Comparison of ENCODE assay signal across 19 cellular contexts in the genomic region with DNA sequence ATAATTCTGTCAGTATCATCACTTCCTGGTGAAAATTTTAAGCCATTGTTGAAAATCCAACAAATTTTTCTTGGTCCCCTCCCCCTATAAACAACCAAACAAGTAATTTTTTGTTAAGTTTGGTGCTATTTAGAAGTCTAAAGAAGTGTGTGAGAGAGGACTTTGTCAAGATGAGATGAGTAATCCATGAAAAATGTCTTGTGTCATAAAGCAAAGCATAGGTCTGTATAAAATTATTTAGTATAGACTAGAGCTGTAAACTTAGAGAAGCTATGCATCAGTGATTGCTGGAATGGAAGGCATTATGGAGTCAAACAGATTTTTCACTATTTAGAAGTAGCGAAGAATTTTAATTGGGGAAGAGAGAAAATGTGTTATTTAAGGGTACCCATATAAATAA. TPM values are rescaled to one million over a fixed set of nuclear protein-coding genes. Genes with fewer than 3 reads are reported as not detected.
DNase-seq lines count a peak whose midpoint lies in the region; ATAC-seq and TF ChIP-seq lines count a peak whose summit lies in the region.
"Had no signal": no experiment of that assay in that cellular context is flagged by ENCODE, and none has a peak within 500 bp of the region (broad histone marks: within the 10 kb centered on the region; RNA-seq: fewer than 3 reads in every experiment).

No MANE protein-coding gene starts in this region.

- no peak overlapping the region for H3K4me3 ChIP-seq in PC-3 (ENCODE audit: low read length)
- H3K4me3 ChIP-seq: body of pancreas, lower lobe of right lung, Peyer's patch, vagina had no signal

- H3K4me1 ChIP-seq in PC-3 (ENCODE audit: insufficient read depth, low read length): peaks cover 41% of the 10 kb centered on the region
- H3K4me1 ChIP-seq: body of pancreas, Peyer's patch had no signal

- no peak overlapping the region for H3K4me3 Mint-ChIP-seq in chondrocyte (ENCODE audit: unreplicated experiment)
- no peak overlapping the region for H3K4me3 Mint-ChIP-seq in activated CD4-positive, alpha-beta memory T cell treated with anti-CD3 and anti-CD28 coated beads, Interleukin-2, amount 10 ng/mL, durations not matched to agents 7 days and 5 days
- H3K4me3 Mint-ChIP-seq: CD4-positive, alpha-beta T cell; H9; nephron progenitor cell had no signal

- no TSS peak for BruUV-seq in PC-3 (replicated peaks; lab: Mats Ljungman, UMichigan)

- no peak overlapping the region; the same call in 1 of the 2 replicates for H3K27ac ChIP-seq in PC-3 (ENCODE audit: low read length)
- H3K27ac ChIP-seq: body of pancreas, lower lobe of right lung, Peyer's patch, vagina had no signal

- peaks cover 39% of the 10 kb centered on the region for H3K79me2 ChIP-seq in PC-3 (ENCODE audit: low read length)

- H4K20me1 ChIP-seq in PC-3 (ENCODE audit: low read length): no peaks in the 10 kb centered on the region

- TF ChIP-seq CTCF in PC-3 (conservative IDR thresholded peaks at IDR 0.05; ENCODE audit: low read depth, low read length) (no peak), chondrocyte (IDR thresholded peaks at IDR 0.05) (no peak)

- intact Hi-C loops in PC-3 (cut with micrococcal nuclease): loop anchor here (5.0 kb wide), 1 partner anchor 68 kb away; no protein-coding TSS in a partner anchor

- H3K9me3 ChIP-seq in PC-3 (ENCODE audit: low read length): no peaks in the 10 kb centered on the region
- H3K9me3 ChIP-seq: body of pancreas, lower lobe of right lung, Peyer's patch, vagina had no signal

- H3K27me3 ChIP-seq in PC-3 (ENCODE audit: low read length): no peaks in the 10 kb centered on the region
- H3K27me3 ChIP-seq: body of pancreas, Peyer's patch, vagina had no signal

- no peaks in the 10 kb centered on the region for H3K27me3 Mint-ChIP-seq in chondrocyte (ENCODE audit: low read depth)
- H3K27me3 Mint-ChIP-seq in activated CD4-positive, alpha-beta memory T cell treated with anti-CD3 and anti-CD28 coated beads, Interleukin-2, amount 10 ng/mL, durations not matched to agents 7 days and 5 days: no peaks in the 10 kb centered on the region
- H3K27me3 Mint-ChIP-seq: CD4-positive, alpha-beta T cell had no signal

- H3K9ac ChIP-seq in PC-3 (ENCODE audit: low read length): no peak overlapping the region

- peaks cover 33% of the 10 kb centered on the region for H3K4me1 Mint-ChIP-seq in chondrocyte (ENCODE audit: low read depth)
- H3K4me1 Mint-ChIP-seq in activated CD4-positive, alpha-beta memory T cell treated with anti-CD3 and anti-CD28 coated beads, Interleukin-2, amount 10 ng/mL, durations not matched to agents 7 days and 5 days: peaks cover 19% of the 10 kb centered on the region
- H3K4me1 Mint-ChIP-seq: nephron progenitor cell had no signal

- H3K9me2 ChIP-seq in PC-3 (replicated peaks; ENCODE audit: low read length): no peaks in the 10 kb centered on the region

- H2AFZ ChIP-seq in PC-3 (ENCODE audit: low read length): no peak overlapping the region

- DNase-seq in COLO829 (ENCODE audit: low spot score) (peak; percentile 87), PC-3 (peak; percentile 75), chondrocyte (ENCODE audit: low spot score) (no peak), kidney tubule cell (ENCODE audit: low spot score) (peak; percentile 55), NCI-H2107 (lab: John Stamatoyannopoulos, UW) (no peak), NCI-H526 (lab: John Stamatoyannopoulos, UW) (no peak)
- DNase-seq in activated CD4-positive, alpha-beta memory T cell treated with anti-CD3 and anti-CD28 coated beads, Interleukin-2, amount 10 ng/mL, durations not matched to agents 7 days and 5 days: no peak
- DNase-seq: activated CD4-positive, alpha-beta T cell treated with anti-CD3 and anti-CD28 coated beads, Interleukin-2, amount 50 U/mL, for 4 hours; body of pancreas; CD4-positive, alpha-beta T cell; H9; lower lobe of right lung; NCI-H1105 treated with DMSO at 0.1 percent for 48 hours; nephron progenitor cell; Peyer's patch; stimulated activated naive CD4-positive, alpha-beta T cell had no signal

- H3K36me3 ChIP-seq in PC-3 (ENCODE audit: low read depth, low read length): peaks cover 9% of the 10 kb centered on the region

- H3K27ac Mint-ChIP-seq in chondrocyte (ENCODE audit: unreplicated experiment): peak overlapping the region; percentile 64
- H3K27ac Mint-ChIP-seq in activated CD4-positive, alpha-beta memory T cell treated with anti-CD3 and anti-CD28 coated beads, Interleukin-2, amount 10 ng/mL, durations not matched to agents 7 days and 5 days: no peak overlapping the region
- H3K27ac Mint-ChIP-seq: nephron progenitor cell had no signal

- H3F3A ChIP-seq in PC-3 (ENCODE audit: low read length, unreplicated experiment): no peaks in the 10 kb centered on the region

- peaks cover 37% of the 10 kb centered on the region for H3K36me3 Mint-ChIP-seq in chondrocyte (ENCODE audit: low read depth)
- peaks cover 49% of the 10 kb centered on the region for H3K36me3 Mint-ChIP-seq in activated CD4-positive, alpha-beta memory T cell treated with anti-CD3 and anti-CD28 coated beads, Interleukin-2, amount 10 ng/mL, durations not matched to agents 7 days and 5 days (ENCODE audit: low read depth)

- H3K4me2 ChIP-seq in PC-3 (ENCODE audit: low read length): peak overlapping the region; percentile 27

- peak; percentile 77 for ATAC-seq in PC-3
- no peak for ATAC-seq in HG03354 (IDR thresholded peaks at IDR 0.05; ENCODE audit: poor library complexity, severe bottlenecking, unreplicated experiment)
- ATAC-seq: body of pancreas, lower lobe of right lung, sciatic nerve had no signal

- POLR2A ChIA-PET in PC-3 (lab: Charles Lee; ENCODE audit: unreplicated experiment): interaction anchor here (0.6 kb wide), 1 partner anchor 55 kb away, joined by 4 read pairs; no protein-coding TSS in a partner anchor
- POLR2A ChIA-PET in activated CD4-positive, alpha-beta memory T cell treated with anti-CD3 and anti-CD28 coated beads, Interleukin-2, amount 10 ng/mL, durations not matched to agents 7 days and 5 days (lab: Charles Lee): no interaction called here

- CTCF ChIA-PET in PC-3 (lab: Charles Lee): no interaction called here
- CTCF ChIA-PET in activated CD4-positive, alpha-beta memory T cell treated with anti-CD3 and anti-CD28 coated beads, Interleukin-2, amount 10 ng/mL, durations not matched to agents 7 days and 5 days (lab: Charles Lee): no interaction called here

- H3K9me3 Mint-ChIP-seq in chondrocyte (ENCODE audit: low read depth): no peaks in the 10 kb centered on the region
- no peaks in the 10 kb centered on the region for H3K9me3 Mint-ChIP-seq in activated CD4-positive, alpha-beta memory T cell treated with anti-CD3 and anti-CD28 coated beads, Interleukin-2, amount 10 ng/mL, durations not matched to agents 7 days and 5 days
- H3K9me3 Mint-ChIP-seq: CD4-positive, alpha-beta T cell had no signal

RNA-seq across cellular contexts. Expression of a gene that starts 31.4 kb away (rescaled TPM):
- total RNA-seq in PC-3 (2014; rRNA removed) (21.9 and 22.5 TPM in 2 replicates), chondrocyte (45.2 to 60.1 TPM (median 59.0 TPM) in 3 replicates)
- total RNA-seq in activated CD4-positive, alpha-beta memory T cell treated with anti-CD3 and anti-CD28 coated beads, Interleukin-2, amount 10 ng/mL, durations not matched to agents 7 days and 5 days: 10 to 100 TPM; 44.9 to 47.9 TPM

Comparison
In these comparisons a context has a peak if more than half of its experiments do, and no peak if none do; other contexts are left out.
1. DNase-seq: peak in COLO829 (single experiment), PC-3 (single experiment) and kidney tubule cell (single experiment); none in chondrocyte (single experiment), NCI-H2107 (single experiment), NCI-H526 (0 of 2) and activated CD4-positive, alpha-beta memory T cell treated with anti-CD3 and anti-CD28 coated beads, Interleukin-2, amount 10 ng/mL, durations not matched to agents 7 days and 5 days (single experiment).